9 cellular contexts compared by ENCODE assay signal in the genomic region with DNA sequence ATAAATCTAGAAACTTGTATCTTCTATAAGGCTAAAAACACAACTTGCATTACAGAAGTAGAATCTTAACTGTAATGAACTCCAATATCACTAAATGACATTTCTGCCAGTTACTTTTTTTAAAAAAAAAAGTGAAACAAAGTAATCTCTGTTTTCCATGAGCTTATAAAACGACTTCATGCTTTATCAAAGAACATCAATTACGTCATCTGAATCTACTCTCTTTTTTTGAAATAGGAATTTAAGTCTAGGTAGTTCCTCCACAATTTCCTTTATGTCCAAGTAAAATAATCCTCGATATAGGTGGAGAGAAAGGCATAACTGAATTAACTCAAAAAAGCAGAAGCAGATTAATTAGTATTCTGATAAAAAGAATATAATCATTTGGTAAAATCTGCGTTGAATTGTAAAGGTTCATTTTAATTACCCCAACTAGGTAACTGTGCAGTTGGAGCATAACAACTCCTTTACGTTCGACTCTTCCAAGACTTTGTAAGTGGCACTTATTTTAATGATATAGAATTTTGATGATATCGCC. TPM values are rescaled to one million over a fixed set of nuclear protein-coding genes. Genes with fewer than 3 reads are reported as not detected.
DNase-seq lines count a peak whose midpoint lies in the region; ATAC-seq and TF ChIP-seq lines count a peak whose summit lies in the region.
"Had no signal": no experiment of that assay in that cellular context is flagged by ENCODE, and none has a peak within 500 bp of the region (broad histone marks: within the 10 kb centered on the region; RNA-seq: fewer than 3 reads in every experiment).

No MANE protein-coding gene starts in this region.

- peaks cover 6% of the 10 kb centered on the region for H3K36me3 Mint-ChIP-seq in chondrocyte (ENCODE audit: low read depth)

- H3K36me3 ChIP-seq in right atrium auricular region (no peaks in the 10 kb centered on the region), mucosa of rectum (ENCODE audit: control insufficient read depth in 2 of 2, insufficient read depth in 2 of 2, low read length in 2 of 2) (no peaks in the 10 kb centered on the region)

- peak overlapping the region; percentile 94 for H3K27ac Mint-ChIP-seq in chondrocyte (ENCODE audit: unreplicated experiment)

- H3K4me1 Mint-ChIP-seq in chondrocyte (ENCODE audit: low read depth) = peaks cover 79% of the 10 kb centered on the region

- peak overlapping the region; percentile 97 to 99 for H3K27ac ChIP-seq in right atrium auricular region
- H3K27ac ChIP-seq in mucosa of rectum (ENCODE audit: low read depth in 2 of 2, low read length in 2 of 2) = peak overlapping the region; percentile 95 to 97

- intact Hi-C loops in Right ventricle myocardium inferior (cut with DNase I) = loop anchor here (2.0 to 5.0 kb wide), 2 partner anchors 51 to 80 kb away; no protein-coding TSS in a partner anchor

- H3K27me3 ChIP-seq in right atrium auricular region (no peaks in the 10 kb centered on the region), mucosa of rectum (ENCODE audit: control insufficient read depth in 2 of 2, insufficient read depth in 2 of 2, low read length in 2 of 2) (peaks cover 2 to 4% of the 10 kb centered on the region in 2 donors)

- H3K4me3 ChIP-seq in right atrium auricular region (peak overlapping the region; percentile 85 to 97), mucosa of rectum (ENCODE audit: low read length in 2 of 2) (peak overlapping the region; percentile 84 to 90)

- TF ChIP-seq CTCF in right atrium auricular region (IDR thresholded peaks at IDR 0.05) (no peak), chondrocyte (IDR thresholded peaks at IDR 0.05) (no peak)

- H3K4me3 Mint-ChIP-seq in chondrocyte (ENCODE audit: unreplicated experiment) = peak overlapping the region; percentile 91

- peak overlapping the region; percentile 88 to 99 for H3K9ac ChIP-seq in mucosa of rectum (ENCODE audit: low read depth in 1 of 2, low read length in 2 of 2)

- peaks cover 0 to 65% of the 10 kb centered on the region in 2 donors for H3K4me1 ChIP-seq in right atrium auricular region
- H3K4me1 ChIP-seq in mucosa of rectum (ENCODE audit: control insufficient read depth in 2 of 2, insufficient read depth in 2 of 2, low read length in 2 of 2) = peaks cover 9 to 13% of the 10 kb centered on the region in 2 donors

- H3K9me3 Mint-ChIP-seq in chondrocyte (ENCODE audit: low read depth) = no peaks in the 10 kb centered on the region

- H3K9me3 ChIP-seq in right atrium auricular region = no peaks in the 10 kb centered on the region
- H3K9me3 ChIP-seq in mucosa of rectum (ENCODE audit: control insufficient read depth in 2 of 2, low read length in 2 of 2) = no peaks in the 10 kb centered on the region

- no peaks in the 10 kb centered on the region for H3K27me3 Mint-ChIP-seq in chondrocyte (ENCODE audit: low read depth)

- ATAC-seq in Right ventricle myocardium inferior = no peak

- no peak for DNase-seq in right atrium auricular region (ENCODE audit: low spot score)
- no peak for DNase-seq in Right ventricle myocardium inferior (ENCODE audit: missing footprints)
- no peak for DNase-seq in chondrocyte (ENCODE audit: low spot score)
- no peak for DNase-seq in retina
- no peak for DNase-seq in NCI-H1694 (lab: John Stamatoyannopoulos, UW)
- no peak for DNase-seq in medulla oblongata (ENCODE audit: extremely low spot score)
- no peak for DNase-seq in NCI-H1417 treated with DMSO at 0.1 percent for 48 hours (lab: John Stamatoyannopoulos, UW)
- DNase-seq: activated naive CD4-positive, alpha-beta T cell had no signal

RNA-seq across cellular contexts. Expression of gene UACA, which starts 1.4 kb away (rescaled TPM):
- total RNA-seq in right atrium auricular region = 10 to 100 TPM; 18.4 to 30.1 TPM
- total RNA-seq in Right ventricle myocardium inferior = 25.8 TPM
- total RNA-seq in chondrocyte = 171 to 275 TPM (median 249 TPM) in 3 replicates
